ENCODE assay signal across 25 cellular contexts in the genomic region with DNA sequence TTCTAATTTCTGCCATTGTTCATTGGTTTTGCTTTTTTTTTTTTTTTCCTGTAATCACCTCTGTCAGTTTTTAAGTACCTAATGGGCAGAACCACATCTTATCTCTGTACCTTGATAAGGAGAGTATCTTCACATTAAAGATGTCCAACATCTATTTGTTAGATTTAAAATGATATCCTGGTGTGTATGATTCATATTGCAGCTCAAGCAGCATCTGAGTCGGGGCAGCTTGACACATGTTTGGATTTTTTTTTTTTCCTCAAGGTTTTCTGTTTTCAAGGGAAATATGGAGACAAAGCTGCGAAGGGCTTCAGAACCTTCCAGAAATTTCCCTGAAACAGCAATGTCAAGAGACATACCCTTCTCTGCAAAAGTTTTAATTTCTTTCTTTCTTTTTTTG.
DNase-seq lines count a peak whose midpoint lies in the region; ATAC-seq, FAIRE-seq and TF ChIP-seq lines count a peak whose summit lies in the region.
"Had no signal": no experiment of that assay in that cellular context is flagged by ENCODE, and none has a peak within 500 bp of the region (broad histone marks: within the 10 kb centered on the region; RNA-seq: fewer than 3 reads in every experiment).

No MANE protein-coding gene starts in this region.

- H4K8ac ChIP-seq in mesenchymal stem cell (ENCODE audit: low read length), result no peak overlapping the region

- peaks cover 69% of the 10 kb centered on the region for H3K36me3 Mint-ChIP-seq in activated CD4-positive, alpha-beta T cell treated with anti-CD3 and anti-CD28 coated beads, Interleukin-2, amount 10 ng/mL, durations not matched to agents 24 days and 14 days (ENCODE audit: low read depth)
- H3K36me3 Mint-ChIP-seq in HFFc6 (ENCODE audit: low read depth), result no peaks in the 10 kb centered on the region

- no peak overlapping the region for H3K14ac ChIP-seq in mesenchymal stem cell (ENCODE audit: low read length in 2 of 2)

- POLR2A ChIA-PET in GM12878 (lab: Charles Lee), result interaction anchor here (0.6 to 2.6 kb wide), 6 partner anchors 9 to 79 kb away, joined by 3 to 19 read pairs (median 6); no protein-coding TSS in a partner anchor

- WGBS in GM12878 (ENCODE audit: insufficient coverage, insufficient replicate concordance, low lambda C conversion rate, missing lambda C conversion rate), result 91% methylated on average over 2 of the region's 2 CpGs
- 80% methylated on average over 2 of the region's 2 CpGs for WGBS in mesenchymal stem cell

- no peak overlapping the region for H3K23ac ChIP-seq in mesenchymal stem cell (ENCODE audit: low read length in 2 of 2)

- H3K27me3 Mint-ChIP-seq in activated CD4-positive, alpha-beta T cell treated with anti-CD3 and anti-CD28 coated beads, Interleukin-2, amount 10 ng/mL, durations not matched to agents 24 days and 14 days, result no peaks in the 10 kb centered on the region
- no peaks in the 10 kb centered on the region for H3K27me3 Mint-ChIP-seq in HFFc6 (ENCODE audit: insufficient read depth)
- H3K27me3 Mint-ChIP-seq: naive thymus-derived CD4-positive, alpha-beta T cell had no signal

- H2AFZ ChIP-seq in GM12878 (ENCODE audit: control insufficient read depth, low read depth, low read length) (no peak overlapping the region), mesenchymal stem cell (ENCODE audit: low read depth, low read length) (no peak overlapping the region)

- ATAC-seq in GM12878 (no peak), GM19463 (IDR thresholded peaks at IDR 0.05; ENCODE audit: unreplicated experiment) (no peak)
- ATAC-seq: CD8-positive, alpha-beta T cell; HepG2; left ventricle myocardium superior had no signal

- SMC1A ChIA-PET in GM12878 (lab: Charles Lee; ENCODE audit: uncharacterized antibody, unreplicated experiment), result interaction anchor here (0.6 to 16.6 kb wide), 8 partner anchors 9 to 191 kb away, joined by 3 to 368 read pairs (median 6); no protein-coding TSS in a partner anchor

- no peak overlapping the region for H3K4me2 ChIP-seq in GM12878 (ENCODE audit: control insufficient read depth, insufficient read depth)
- no peak overlapping the region for H3K4me2 ChIP-seq in mesenchymal stem cell (ENCODE audit: low read length, poor library complexity, severe bottlenecking)

- RAD21 ChIA-PET in GM12878 (lab: Charles Lee; ENCODE audit: unreplicated experiment), result interaction anchor here (0.6 to 5.3 kb wide), 9 partner anchors 11 to 170 kb away, joined by 3 to 47 read pairs (median 7); no protein-coding TSS in a partner anchor

- H2BK15ac ChIP-seq in mesenchymal stem cell (ENCODE audit: low read depth, poor library complexity, severe bottlenecking), result no peak overlapping the region

- H2AK5ac ChIP-seq in mesenchymal stem cell (ENCODE audit: low read length, severe bottlenecking), result no peak overlapping the region

- H3K9ac ChIP-seq in GM12878 (ENCODE audit: control insufficient read depth, insufficient read depth, low read length) (no peak overlapping the region), mesenchymal stem cell (ENCODE audit: low read length) (peak overlapping the region; percentile 39)

- H3K79me1 ChIP-seq in mesenchymal stem cell (replicated peaks; ENCODE audit: low read length, poor library complexity, severe bottlenecking), result no peaks in the 10 kb centered on the region

- H4K91ac ChIP-seq in mesenchymal stem cell (ENCODE audit: low read length), result no peak overlapping the region

- peaks cover 46% of the 10 kb centered on the region for H3K4me1 Mint-ChIP-seq in activated CD4-positive, alpha-beta T cell treated with anti-CD3 and anti-CD28 coated beads, Interleukin-2, amount 10 ng/mL, durations not matched to agents 24 days and 14 days
- peaks cover 66% of the 10 kb centered on the region for H3K4me1 Mint-ChIP-seq in HFFc6 (ENCODE audit: low read depth)

- no TSS peak for BruUV-seq in GM12878 (replicated peaks; lab: Mats Ljungman, UMichigan)

- H2BK12ac ChIP-seq in mesenchymal stem cell (ENCODE audit: low read length in 2 of 2), result peak overlapping the region in 1 of 2 experiments; percentile 19

- H3K18ac ChIP-seq in mesenchymal stem cell (ENCODE audit: low read depth in 1 of 2, low read length in 2 of 2), result no peak overlapping the region

- no peak overlapping the region for H2BK5ac ChIP-seq in mesenchymal stem cell (ENCODE audit: low read depth, low read length, poor library complexity, severe bottlenecking)

- H3K4ac ChIP-seq in mesenchymal stem cell (ENCODE audit: low read depth in 1 of 2, low read length in 2 of 2), result no peak overlapping the region

- CTCF ChIA-PET in GM12878 (lab: Yijun Ruan, JAX), result interaction anchor here (0.7 to 1.9 kb wide), 6 partner anchors 10 to 96 kb away, joined by 3 to 5 read pairs (median 4); no protein-coding TSS in a partner anchor

- no peaks in the 10 kb centered on the region for H3K27me3 ChIP-seq in GM12878 (replicated peaks in 1 of 2; ENCODE audit: control insufficient read depth in 2 of 2, insufficient read depth in 2 of 2, low read length in 1 of 2)
- no peaks in the 10 kb centered on the region for H3K27me3 ChIP-seq in mesenchymal stem cell (ENCODE audit: control insufficient read depth in 1 of 2, insufficient read depth in 1 of 2, low read length in 2 of 2)
- H3K27me3 ChIP-seq: breast epithelium, colonic mucosa had no signal

- TF ChIP-seq RAD21 in GM12878 (IDR thresholded peaks at IDR 0.05; ENCODE audit: insufficient read depth, low read depth, low read length), result no peak

- peaks cover 38% of the 10 kb centered on the region for H3K4me1 ChIP-seq in GM12878 (ENCODE audit: control insufficient read depth, insufficient read depth, low read length)
- H3K4me1 ChIP-seq in mesenchymal stem cell (ENCODE audit: control insufficient read depth, insufficient read depth, low read depth, low read length), result peaks cover 2% of the 10 kb centered on the region
- H3K4me1 ChIP-seq: colonic mucosa, tibial artery had no signal

- no peak for TF ChIP-seq CTCF in HFFc6 (IDR thresholded peaks at IDR 0.05)
- no peak for TF ChIP-seq CTCF in GM12878 (IDR thresholded peaks at IDR 0.05 in 2 of 3, conservative IDR thresholded peaks at IDR 0.05 in 1 of 3; ENCODE audit: control insufficient read depth in 2 of 3, extremely low read depth in 1 of 3, insufficient read depth in 1 of 3, low read depth in 3 of 3, low read length in 3 of 3)

- H3K4me3 ChIP-seq in GM12878 (no peak overlapping the region), mesenchymal stem cell (ENCODE audit: insufficient read depth in 1 of 2, low read depth in 1 of 2, low read length in 2 of 2) (no peak overlapping the region)
- H3K4me3 ChIP-seq: breast epithelium, colonic mucosa, tibial artery had no signal

- H3K4me3 Mint-ChIP-seq in activated CD4-positive, alpha-beta T cell treated with anti-CD3 and anti-CD28 coated beads, Interleukin-2, amount 10 ng/mL, durations not matched to agents 24 days and 14 days, result no peak overlapping the region
- H3K4me3 Mint-ChIP-seq in HFFc6, result no peak overlapping the region
- H3K4me3 Mint-ChIP-seq: CD8-positive, alpha-beta T cell; naive thymus-derived CD4-positive, alpha-beta T cell; T-helper 2 cell treated with Interferon-gamma antibody and Interleukin-4, amounts not matched to agents 5 μg/mL and 100 μg/mL, for 36 hours had no signal

- in situ Hi-C loops in GM12878 (cut with MboI), result no loop called here

- no peak overlapping the region for H2BK120ac ChIP-seq in mesenchymal stem cell (ENCODE audit: low read depth, low read length)

- peak overlapping the region; percentile 2; the same call in 1 of the 2 replicates for H3K27ac ChIP-seq in GM12878 (ENCODE audit: control insufficient read depth, insufficient read depth)
- H3K27ac ChIP-seq in mesenchymal stem cell (ENCODE audit: low read length, poor library complexity, severe bottlenecking), result no peak overlapping the region
- H3K27ac ChIP-seq: breast epithelium, colonic mucosa, tibial artery had no signal

- H3K9me3 Mint-ChIP-seq in activated CD4-positive, alpha-beta T cell treated with anti-CD3 and anti-CD28 coated beads, Interleukin-2, amount 10 ng/mL, durations not matched to agents 24 days and 14 days, result no peaks in the 10 kb centered on the region
- no peaks in the 10 kb centered on the region for H3K9me3 Mint-ChIP-seq in HFFc6
- H3K9me3 Mint-ChIP-seq: CD8-positive, alpha-beta T cell; naive thymus-derived CD4-positive, alpha-beta T cell; T-helper 2 cell treated with Interferon-gamma antibody and Interleukin-4, amounts not matched to agents 5 μg/mL and 100 μg/mL, for 36 hours had no signal

- no peak for TF ChIP-seq POLR2A in GM12878 (IDR thresholded peaks at IDR 0.05; ENCODE audit: low read depth, low read length)

- peaks cover 2% of the 10 kb centered on the region for H3K79me2 ChIP-seq in GM12878 (ENCODE audit: control insufficient read depth, insufficient read depth, low read length)

- no peak for FAIRE-seq in GM12878 (lab: Jason Lieb, UNC)
- FAIRE-seq: HepG2, islet of Langerhans had no signal

- H3K36me3 ChIP-seq in GM12878 (ENCODE audit: control insufficient read depth in 2 of 2, insufficient read depth in 2 of 2, low read length in 1 of 2), result peaks cover 7 to 18% of the 10 kb centered on the region in 2 experiments
- H3K36me3 ChIP-seq in mesenchymal stem cell (ENCODE audit: control insufficient read depth in 1 of 2, insufficient read depth in 2 of 2, low read depth in 1 of 2, low read length in 2 of 2), result no peaks in the 10 kb centered on the region
- H3K36me3 ChIP-seq: breast epithelium, colonic mucosa, tibial artery had no signal

- no peak for TF ChIP-seq EP300 in GM12878 (IDR thresholded peaks at IDR 0.05; ENCODE audit: borderline replicate concordance in 1 of 2, control insufficient read depth in 1 of 2, low read depth in 2 of 2, low read length in 2 of 2)

- no peaks in the 10 kb centered on the region for H4K20me1 ChIP-seq in GM12878 (ENCODE audit: control insufficient read depth, insufficient read depth)

- DNase-seq in activated CD4-positive, alpha-beta T cell treated with anti-CD3 and anti-CD28 coated beads, Interleukin-2, amount 10 ng/mL, durations not matched to agents 24 days and 14 days, result no peak
- no peak for DNase-seq in activated CD4-positive, alpha-beta T cell treated with anti-CD3 and anti-CD28 coated beads for 48 hours
- DNase-seq in HFFc6 (no peak), GM12878 (ENCODE audit: low read depth, low spot score) (no peak), mesenchymal stem cell (peak; percentile 20), RPMI8226 (no peak), AML-193 (lab: John Stamatoyannopoulos, UW) (no peak)
- DNase-seq: 8988T; activated CD8-positive, alpha-beta memory T cell treated with anti-CD3 and anti-CD28 coated beads, Interleukin-2, amount 50 U/mL, for 4 hours; activated gamma-delta T cell; amniotic stem cell; CD8-positive, alpha-beta T cell; colonic mucosa; DMS 273 treated with DMSO at 0.1 percent for 48 hours; GOT3; midbrain; naive thymus-derived CD4-positive, alpha-beta T cell; NCI-H446 treated with DMSO at 0.1 percent for 48 hours; tibial artery had no signal

- H3K9me3 ChIP-seq in GM12878 (replicated peaks; ENCODE audit: control insufficient read depth, insufficient read depth, low read length) (no peaks in the 10 kb centered on the region; the same call in 2 of the 3 replicates), mesenchymal stem cell (ENCODE audit: control insufficient read depth, low read length) (no peaks in the 10 kb centered on the region)
- H3K9me3 ChIP-seq: breast epithelium, colonic mucosa, tibial artery had no signal

- peak overlapping the region; percentile 76 for H3K27ac Mint-ChIP-seq in activated CD4-positive, alpha-beta T cell treated with anti-CD3 and anti-CD28 coated beads, Interleukin-2, amount 10 ng/mL, durations not matched to agents 24 days and 14 days
- H3K27ac Mint-ChIP-seq in HFFc6, result peak overlapping the region; percentile 93
- H3K27ac Mint-ChIP-seq: CD8-positive, alpha-beta T cell; T-helper 2 cell treated with Interferon-gamma antibody and Interleukin-4, amounts not matched to agents 5 μg/mL and 100 μg/mL, for 36 hours had no signal

- intact Hi-C loops in activated CD4-positive, alpha-beta T cell treated with anti-CD3 and anti-CD28 coated beads, Interleukin-2, amount 10 ng/mL, durations not matched to agents 24 days and 14 days (cut with micrococcal nuclease), result no loop called here
- intact Hi-C loops in GM12878 (cut with micrococcal nuclease; ENCODE audit: unreplicated experiment), result loop anchor here (1.0 kb wide), 1 partner anchor 22 kb away; no protein-coding TSS in a partner anchor
